Comparison of ENCODE assay signal across 24 cellular contexts in genomic region chr6:168381726-168382458, GRCh38. TPM values are rescaled to one million over a fixed set of nuclear protein-coding genes. Genes with fewer than 3 reads are reported as not detected.
"Had no signal": no experiment of that assay in that cellular context is flagged by ENCODE, and none has a peak within 500 bp of the region (broad histone marks: within the 10 kb centered on the region; RNA-seq: fewer than 3 reads in every experiment).

No MANE protein-coding gene starts in this region.

- H3K27me3 ChIP-seq: body of pancreas, cardiac muscle cell, right lobe of liver had no signal

- H3K9me3 ChIP-seq: body of pancreas, heart right ventricle, right lobe of liver had no signal

- H3K27ac ChIP-seq: body of pancreas, cardiac muscle cell, heart right ventricle, parathyroid adenoma, right lobe of liver, WERI-Rb-1 had no signal

- ATAC-seq: activated CD8-positive, alpha-beta memory T cell treated with anti-CD3 and anti-CD28 coated beads, Interleukin-2, amount 10 ng/mL, durations not matched to agents 7 days and 5 days; activated CD8-positive, alpha-beta T cell treated with anti-CD3 and anti-CD28 coated beads for 36 hours; activated naive CD8-positive, alpha-beta T cell treated with anti-CD3 and anti-CD28 coated beads, Interleukin-2, amount 50 U/mL, for 24 hours; body of pancreas; heart right ventricle; right lobe of liver had no signal

- DNase-seq: activated CD4-positive, alpha-beta T cell treated with anti-CD3 and anti-CD28 coated beads, Interleukin-2, amount 10 ng/mL, durations not matched to agents 7 days and 5 days; activated CD4-positive, CD25-positive, alpha-beta regulatory T cell treated with anti-CD3 and anti-CD28 coated beads, Interleukin-2, amount 50 U/mL, for 72 hours; activated CD8-positive, alpha-beta memory T cell treated with anti-CD3 and anti-CD28 coated beads, Interleukin-2, amount 10 ng/mL, durations not matched to agents 7 days and 5 days; activated CD8-positive, alpha-beta T cell treated with anti-CD3 and anti-CD28 coated beads for 36 hours; activated gamma-delta T cell; activated naive CD4-positive, alpha-beta T cell treated with anti-CD3 and anti-CD28 coated beads, Interleukin-2, amount 50 U/mL, for 16 hours; activated naive CD8-positive, alpha-beta T cell treated with anti-CD3 and anti-CD28 coated beads, Interleukin-2, amount 50 U/mL, for 24 hours; activated T-cell treated with anti-CD3 and anti-CD28 coated beads for 4 hours; body of pancreas; effector CD8-positive, alpha-beta T cell; erythroblast; foreskin fibroblast; heart right ventricle; nephron progenitor cell; right lobe of liver; stimulated activated CD4-positive, alpha-beta T cell treated with anti-CD3 and anti-CD28 coated beads, Interleukin-2, amount 100 ng/mL, for 48 hours; stimulated activated naive CD4-positive, alpha-beta T cell; T-helper 1 cell; WERI-Rb-1 had no signal

- H3K4me1 ChIP-seq: body of pancreas, parathyroid adenoma, right lobe of liver had no signal

- H3K4me3 ChIP-seq: body of pancreas, cardiac muscle cell, heart right ventricle, right lobe of liver, smooth muscle cell had no signal

- H3K36me3 ChIP-seq: cardiac muscle cell, heart right ventricle, right lobe of liver, WERI-Rb-1 had no signal

RNA-seq across cellular contexts. Expression of gene SMOC2, which starts 59.1 kb away (rescaled TPM):
- total RNA-seq: activated CD4-positive, alpha-beta T cell treated with anti-CD3 and anti-CD28 coated beads, Interleukin-2, amount 10 ng/mL, durations not matched to agents 7 days and 5 days; activated CD8-positive, alpha-beta memory T cell treated with anti-CD3 and anti-CD28 coated beads, Interleukin-2, amount 10 ng/mL, durations not matched to agents 7 days and 5 days; activated CD8-positive, alpha-beta T cell treated with anti-CD3 and anti-CD28 coated beads for 36 hours; fibroblast of lung; lung microvascular endothelial cell had no signal
